ENCODE assay signal across 24 cellular contexts in the genomic region with DNA sequence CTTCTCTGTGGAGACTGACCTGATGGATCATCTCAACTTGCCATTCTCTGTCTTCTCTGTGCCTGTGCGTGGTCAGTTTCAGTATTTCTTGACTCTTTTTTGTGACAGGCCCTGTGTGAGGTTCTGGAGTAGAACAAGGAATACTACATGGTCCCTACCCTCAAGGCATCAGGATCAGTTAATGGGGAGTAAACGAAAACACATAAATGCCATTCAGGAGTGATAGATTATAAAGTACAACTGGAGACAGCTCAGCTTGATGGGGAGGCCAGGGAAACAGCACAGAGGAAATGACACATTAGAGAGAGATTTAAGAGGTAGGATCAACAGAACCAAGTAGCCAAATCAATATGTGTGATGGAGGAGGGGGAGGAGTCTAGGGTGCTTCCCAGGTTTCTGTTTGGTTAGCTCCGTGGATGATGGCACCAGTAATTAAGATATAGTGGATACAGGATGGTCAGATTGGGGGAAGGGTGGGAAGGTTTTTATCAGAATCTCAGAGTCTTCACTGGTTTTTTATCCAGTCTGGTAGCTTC.
DNase-seq lines count a peak whose midpoint lies in the region; ATAC-seq and TF ChIP-seq lines count a peak whose summit lies in the region.
"Had no signal": no experiment of that assay in that cellular context is flagged by ENCODE, and none has a peak within 500 bp of the region (broad histone marks: within the 10 kb centered on the region; RNA-seq: fewer than 3 reads in every experiment).

No MANE protein-coding gene starts in this region.

- ATAC-seq in right lobe of liver (no peak), GM19467 (IDR thresholded peaks at IDR 0.05; ENCODE audit: unreplicated experiment) (no peak)
- ATAC-seq: activated T-cell treated with anti-CD3 and anti-CD28 coated beads, Interleukin-2, amount 50 U/mL, for 4 hours; gastroesophageal sphincter; HCT116; K562; left colon; stimulated activated effector memory CD8-positive, alpha-beta T cell treated with anti-CD3 and anti-CD28 coated beads, Interleukin-12 subunit alpha, Interleukin-12 subunit beta, amount 100 ng/mL, for 72 hours had no signal

- WGBS in GM23248 (ENCODE audit: low coverage in 1 of 2, low lambda C conversion rate in 2 of 2, missing lambda C conversion rate in 2 of 2), 2 experiments: 46 to 49% methylated on average over 3 of the region's 3 CpGs
- WGBS in right lobe of liver (ENCODE audit: insufficient coverage, low coverage, low lambda C conversion rate, missing lambda C conversion rate): 46% methylated on average over 3 of the region's 3 CpGs

- no peaks in the 10 kb centered on the region for H3K79me2 ChIP-seq in GM23248 (ENCODE audit: insufficient read depth)

- no peak overlapping the region for H3K4me2 ChIP-seq in GM23248 (ENCODE audit: unreplicated experiment)
- H3K4me2 ChIP-seq: BLaER1 treated with 17β-estradiol and CSF1 and Interleukin-3, amounts not matched to agents 10 nM and 100 nM had no signal

- H3K9me2 ChIP-seq in GM23248 (ENCODE audit: insufficient read depth): no peaks in the 10 kb centered on the region

- TF ChIP-seq CTCF in brain microvascular endothelial cell (IDR thresholded peaks at IDR 0.05; ENCODE audit: low read depth, low read length, missing control alignments): no peak
- no peak for TF ChIP-seq CTCF in right lobe of liver (IDR thresholded peaks at IDR 0.05)

- no peaks in the 10 kb centered on the region for H3K36me3 ChIP-seq in GM23248 (ENCODE audit: low read depth)
- H3K36me3 ChIP-seq in brain microvascular endothelial cell (replicated peaks): no peaks in the 10 kb centered on the region
- H3K36me3 ChIP-seq in right lobe of liver: no peaks in the 10 kb centered on the region
- H3K36me3 ChIP-seq: BLaER1 treated with 17β-estradiol and CSF1 and Interleukin-3, amounts not matched to agents 10 nM and 100 nM; gastroesophageal sphincter; uterus had no signal

- H3K4me3 ChIP-seq in GM23248 (no peak overlapping the region), brain microvascular endothelial cell (ENCODE audit: low read depth, low read length) (no peak overlapping the region), right lobe of liver (no peak overlapping the region)
- H3K4me3 ChIP-seq: BLaER1 treated with 17β-estradiol and CSF1 and Interleukin-3, amounts not matched to agents 10 nM and 100 nM; gastroesophageal sphincter; K562; uterus had no signal

- H3K27ac ChIP-seq in GM23248 (no peak overlapping the region), brain microvascular endothelial cell (no peak overlapping the region), right lobe of liver (no peak overlapping the region)
- H3K27ac ChIP-seq: BLaER1 treated with 17β-estradiol and CSF1 and Interleukin-3, amounts not matched to agents 10 nM and 100 nM; gastroesophageal sphincter; HL-60; uterus had no signal

- H4K20me1 ChIP-seq in GM23248 (ENCODE audit: insufficient read depth): no peaks in the 10 kb centered on the region

- H3K27me3 ChIP-seq in GM23248 (replicated peaks; ENCODE audit: insufficient read depth) (no peaks in the 10 kb centered on the region), brain microvascular endothelial cell (replicated peaks) (no peaks in the 10 kb centered on the region), right lobe of liver (no peaks in the 10 kb centered on the region)
- H3K27me3 ChIP-seq: BLaER1 treated with 17β-estradiol and CSF1 and Interleukin-3, amounts not matched to agents 10 nM and 100 nM; gastroesophageal sphincter; uterus had no signal

- H3K4me1 ChIP-seq in GM23248 (ENCODE audit: insufficient read depth): no peaks in the 10 kb centered on the region
- H3K4me1 ChIP-seq in right lobe of liver: no peaks in the 10 kb centered on the region
- H3K4me1 ChIP-seq: gastroesophageal sphincter, uterus had no signal

- peak; percentile 59 for DNase-seq in A172 (ENCODE audit: low spot score)
- peak; percentile 12 for DNase-seq in GM23248
- DNase-seq in NCI-H2029 (lab: John Stamatoyannopoulos, UW): peak; percentile 60
- DNase-seq in brain microvascular endothelial cell: peak; percentile 4
- DNase-seq in NCI-H526 treated with DMSO at 0.1 percent for 48 hours (lab: John Stamatoyannopoulos, UW): no peak
- no peak for DNase-seq in right lobe of liver
- DNase-seq in NOMO-1 treated with DMSO at 0.1 percent for 48 hours (lab: John Stamatoyannopoulos, UW; ENCODE audit: unreplicated experiment): no peak
- DNase-seq: activated CD8-positive, alpha-beta memory T cell treated with anti-CD3 and anti-CD28 coated beads for 24 hours; activated naive CD4-positive, alpha-beta T cell treated with anti-CD3 and anti-CD28 coated beads, Interleukin-2, amount 10 ng/mL, durations not matched to agents 7 days and 5 days; activated T-cell treated with anti-CD3 and anti-CD28 coated beads, Interleukin-2, amount 50 U/mL, for 4 hours; cerebellar nuclear complex; left colon; midbrain; NCI-H1930; NCI-H446 treated with DMSO at 0.1 percent for 48 hours; SW 1271; uterus had no signal

- in situ Hi-C loops in GM23248 (cut with MboI) (no loop called here), brain microvascular endothelial cell (cut with HindIII; ENCODE audit: low pct_ligation_motif_present, low sequenced_read_pairs) (no loop called here)

- H2AFZ ChIP-seq in GM23248: no peak overlapping the region

- H3F3A ChIP-seq in GM23248 (ENCODE audit: insufficient read depth): no peaks in the 10 kb centered on the region

- no peak overlapping the region for H3K9ac ChIP-seq in GM23248
- H3K9ac ChIP-seq: BLaER1 treated with 17β-estradiol and CSF1 and Interleukin-3, amounts not matched to agents 10 nM and 100 nM had no signal

- intact Hi-C loops in right lobe of liver (cut with DNase I): no loop called here

- H3K9me3 ChIP-seq in GM23248 (ENCODE audit: low read depth) (no peaks in the 10 kb centered on the region), right lobe of liver (no peaks in the 10 kb centered on the region)
- H3K9me3 ChIP-seq: BLaER1 treated with 17β-estradiol and CSF1 and Interleukin-3, amounts not matched to agents 10 nM and 100 nM; gastroesophageal sphincter; uterus had no signal

- no peak for TF ChIP-seq POLR2A in right lobe of liver (IDR thresholded peaks at IDR 0.05)

Comparison
In these comparisons a context has a peak if more than half of its experiments do, and no peak if none do; other contexts are left out.
1. DNase-seq: peak in A172 (single experiment), GM23248 (single experiment), NCI-H2029 (single experiment) and brain microvascular endothelial cell (single experiment); none in NCI-H526 treated with DMSO at 0.1 percent for 48 hours (single experiment), right lobe of liver (0 of 3) and NOMO-1 treated with DMSO at 0.1 percent for 48 hours (single experiment).